19 cellular contexts compared by ENCODE assay signal in genomic region chr18:47876813-47877212, GRCh38. TPM values are rescaled to one million over a fixed set of nuclear protein-coding genes. Genes with fewer than 3 reads are reported as not detected.
DNase-seq lines count a peak whose midpoint lies in the region; ATAC-seq, FAIRE-seq and TF ChIP-seq lines count a peak whose summit lies in the region.
"Had no signal": no experiment of that assay in that cellular context is flagged by ENCODE, and none has a peak within 500 bp of the region (broad histone marks: within the 10 kb centered on the region; RNA-seq: fewer than 3 reads in every experiment).

No MANE protein-coding gene starts in this region.

- H3K9me3 Mint-ChIP-seq in CD4-positive, alpha-beta T cell: no peaks in the 10 kb centered on the region
- peaks cover 8% of the 10 kb centered on the region for H3K9me3 Mint-ChIP-seq in mesothelial cell of epicardium
- H3K9me3 Mint-ChIP-seq in HFFc6: no peaks in the 10 kb centered on the region
- no peaks in the 10 kb centered on the region for H3K9me3 Mint-ChIP-seq in CD14-positive monocyte

- H3K27me3 Mint-ChIP-seq in CD4-positive, alpha-beta T cell: no peaks in the 10 kb centered on the region
- H3K27me3 Mint-ChIP-seq in mesothelial cell of epicardium (ENCODE audit: low read depth) (no peaks in the 10 kb centered on the region), HFFc6 (ENCODE audit: insufficient read depth) (no peaks in the 10 kb centered on the region), CD14-positive monocyte (ENCODE audit: low read depth in 3 of 3) (no peaks in the 10 kb centered on the region)
- H3K27me3 Mint-ChIP-seq: CD4-positive, CD25-positive, alpha-beta regulatory T cell had no signal

- peak; percentile 58 for FAIRE-seq in GM19239 (lab: Jason Lieb, UNC)

- no peak overlapping the region for H3K27ac ChIP-seq in CD4-positive, alpha-beta T cell (ENCODE audit: low read depth, low read length)
- H3K27ac ChIP-seq in PC-3 (ENCODE audit: low read length) (no peak overlapping the region), esophagus squamous epithelium (no peak overlapping the region)

- H3F3A ChIP-seq in PC-3 (ENCODE audit: low read length, unreplicated experiment): no peaks in the 10 kb centered on the region

- CTCF ChIA-PET in CD4-positive, alpha-beta T cell (lab: Charles Lee): interaction anchor here (1.0 to 1.1 kb wide), 3 partner anchors 42 to 121 kb away, joined by 3 to 5 read pairs (median 3); no protein-coding TSS in a partner anchor
- CTCF ChIA-PET in PC-3 (lab: Charles Lee): interaction anchor here (0.7 kb wide), 1 partner anchor 754 kb away, joined by 4 read pairs; no protein-coding TSS in a partner anchor

- BruUV-seq in PC-3 (replicated peaks; lab: Mats Ljungman, UMichigan): no TSS peak

- H3K4me1 ChIP-seq in PC-3 (ENCODE audit: insufficient read depth, low read length) (peaks cover 14% of the 10 kb centered on the region), esophagus squamous epithelium (peaks cover 0 to 8% (median 0%) of the 10 kb centered on the region in 3 donors)

- POLR2A ChIA-PET in CD4-positive, alpha-beta T cell (lab: Charles Lee): interaction anchor here (2.5 kb wide), 1 partner anchor 54 kb away, joined by 9 read pairs; the partner anchor contains the start of gene SMAD2
- POLR2A ChIA-PET in PC-3 (lab: Charles Lee; ENCODE audit: unreplicated experiment): no interaction called here

- no peak for ATAC-seq in CD4-positive, alpha-beta T cell (ENCODE audit: poor library complexity)
- ATAC-seq in PC-3 (peak; percentile 37; the same call in 1 of the 2 replicates), HG03469 (IDR thresholded peaks at IDR 0.05; ENCODE audit: unreplicated experiment) (no peak)

- no peak overlapping the region for H2AFZ ChIP-seq in PC-3 (ENCODE audit: low read length)

- TF ChIP-seq POLR2A in esophagus squamous epithelium (IDR thresholded peaks at IDR 0.05): no peak

- no peak overlapping the region for H3K9ac ChIP-seq in PC-3 (ENCODE audit: low read length)

- no peak for DNase-seq in CD4-positive, alpha-beta T cell
- DNase-seq in GM19239 (ENCODE audit: insufficient read length, low spot score): no peak
- DNase-seq in PC-3: no peak
- no peak for DNase-seq in mesothelial cell of epicardium (ENCODE audit: low spot score in 2 of 2, unreplicated experiment in 2 of 2)
- no peak for DNase-seq in esophagus squamous epithelium (lab: John Stamatoyannopoulos, UW)
- no peak for DNase-seq in HFFc6
- no peak for DNase-seq in CD14-positive monocyte (ENCODE audit: low spot score)
- DNase-seq: AML-193; DND-41; GF-D8; GOT3; NCI-H1048; NCI-H2107; NCI-H226; NCI-H526 treated with DMSO at 0.1 percent for 48 hours; NK-92 treated with Interleukin-12 subunit alpha and Interleukin-12 subunit beta, amount 100 ng/mL, for 24 hours had no signal

- no peak for TF ChIP-seq CTCF in CD4-positive, alpha-beta T cell (IDR thresholded peaks at IDR 0.05)
- TF ChIP-seq CTCF in PC-3 (conservative IDR thresholded peaks at IDR 0.05; ENCODE audit: low read depth, low read length): no peak
- no peak for TF ChIP-seq CTCF in mesothelial cell of epicardium (IDR thresholded peaks at IDR 0.05; ENCODE audit: unreplicated experiment)
- TF ChIP-seq CTCF in esophagus squamous epithelium (IDR thresholded peaks at IDR 0.05): no peak
- TF ChIP-seq CTCF in HFFc6 (IDR thresholded peaks at IDR 0.05): no peak; the same call in 1 of the 2 replicates
- no peak for TF ChIP-seq CTCF in CD14-positive monocyte (IDR thresholded peaks at IDR 0.05)

- H3K36me3 ChIP-seq in PC-3 (ENCODE audit: low read depth, low read length) (no peaks in the 10 kb centered on the region), esophagus squamous epithelium (peaks cover 0 to 33% (median 0%) of the 10 kb centered on the region in 3 donors)

- no peaks in the 10 kb centered on the region for H3K9me3 ChIP-seq in CD4-positive, alpha-beta T cell (ENCODE audit: control insufficient read depth, low read length)
- H3K9me3 ChIP-seq in PC-3 (ENCODE audit: low read length): no peaks in the 10 kb centered on the region
- H3K9me3 ChIP-seq in esophagus squamous epithelium: no peaks in the 10 kb centered on the region
- H3K9me3 ChIP-seq: SJSA1 had no signal

- H3K36me3 Mint-ChIP-seq in CD4-positive, alpha-beta T cell (ENCODE audit: low read depth): peaks cover 52% of the 10 kb centered on the region
- H3K36me3 Mint-ChIP-seq in mesothelial cell of epicardium (peaks cover 17% of the 10 kb centered on the region), HFFc6 (ENCODE audit: low read depth) (peaks cover 19% of the 10 kb centered on the region; the same call in 1 of the 2 replicates), CD14-positive monocyte (peaks cover 29 to 49% of the 10 kb centered on the region in 2 donors)

- no peaks in the 10 kb centered on the region for H4K20me1 ChIP-seq in PC-3 (ENCODE audit: low read length)

- no peak overlapping the region for H3K4me2 ChIP-seq in PC-3 (ENCODE audit: low read length)

- H3K4me3 ChIP-seq in PC-3 (ENCODE audit: low read length) (no peak overlapping the region), esophagus squamous epithelium (no peak overlapping the region)
- H3K4me3 ChIP-seq: SJSA1 had no signal

- WGBS in esophagus squamous epithelium, 2 donors: 93 to 96% methylated on average over 2 of the region's 2 CpGs

- H3K27ac Mint-ChIP-seq in CD4-positive, alpha-beta T cell: peak overlapping the region; percentile 54
- H3K27ac Mint-ChIP-seq in mesothelial cell of epicardium (peak overlapping the region; percentile 53), HFFc6 (no peak overlapping the region), CD14-positive monocyte (no peak overlapping the region)
- H3K27ac Mint-ChIP-seq: CD4-positive, CD25-positive, alpha-beta regulatory T cell had no signal

- peaks cover 72% of the 10 kb centered on the region for H3K4me1 Mint-ChIP-seq in CD4-positive, alpha-beta T cell (ENCODE audit: low read depth)
- peaks cover 32% of the 10 kb centered on the region for H3K4me1 Mint-ChIP-seq in mesothelial cell of epicardium
- H3K4me1 Mint-ChIP-seq in HFFc6 (ENCODE audit: low read depth): peaks cover 29% of the 10 kb centered on the region
- H3K4me1 Mint-ChIP-seq in CD14-positive monocyte: peaks cover 6% of the 10 kb centered on the region

- no peaks in the 10 kb centered on the region for H3K27me3 ChIP-seq in CD4-positive, alpha-beta T cell (ENCODE audit: control insufficient read depth, insufficient read depth, low read length)
- H3K27me3 ChIP-seq in PC-3 (ENCODE audit: low read length) (no peaks in the 10 kb centered on the region), esophagus squamous epithelium (no peaks in the 10 kb centered on the region)
- H3K27me3 ChIP-seq: SJSA1 had no signal

- H3K4me3 Mint-ChIP-seq in CD4-positive, alpha-beta T cell: no peak overlapping the region
- no peak overlapping the region for H3K4me3 Mint-ChIP-seq in mesothelial cell of epicardium
- H3K4me3 Mint-ChIP-seq in HFFc6: no peak overlapping the region
- no peak overlapping the region for H3K4me3 Mint-ChIP-seq in CD14-positive monocyte
- H3K4me3 Mint-ChIP-seq: CD4-positive, CD25-positive, alpha-beta regulatory T cell had no signal

- H3K9me2 ChIP-seq in PC-3 (replicated peaks; ENCODE audit: low read length): no peaks in the 10 kb centered on the region

- peaks cover 6% of the 10 kb centered on the region for H3K79me2 ChIP-seq in PC-3 (ENCODE audit: low read length)

- intact Hi-C loops in CD4-positive, alpha-beta T cell (cut with DNase I, micrococcal nuclease): loop anchor here in 1 of 2 experiments (2.0 to 10.0 kb wide), 2 partner anchors 118 to 146 kb away; no protein-coding TSS in a partner anchor
- intact Hi-C loops in PC-3 (cut with micrococcal nuclease) (no loop called here), esophagus squamous epithelium (cut with DNase I) (no loop called here), CD14-positive monocyte (cut with micrococcal nuclease) (no loop called here)

RNA-seq across cellular contexts. Expression of gene SMAD2, which starts 53.6 kb away (rescaled TPM):
- 10 to 100 TPM; 80.4 to 83.0 TPM for total RNA-seq in CD4-positive, alpha-beta T cell
- total RNA-seq in PC-3 (2014; rRNA removed) (25.5 and 30.3 TPM in 2 replicates), mesothelial cell of epicardium (161 to 164 TPM (median 164 TPM) in 3 replicates), esophagus squamous epithelium (10 to 100 TPM; 38.1 to 67.7 (median 42.4) TPM)
- 100 to 1,000 TPM in 5 of 6 experiments, 10 to 100 TPM in 1; 99.3 to 116 (median 108) TPM for total RNA-seq in HFFc6 (2021; fragmentation: NEBNext Ultra II Directional; extraction: Animal tissue kit (Norgen Biotek cat#: 25700))
- 10 to 100 TPM; 70.6 to 72.6 TPM for polyA plus RNA-seq in CD14-positive monocyte

Comparison
In these comparisons a context has a peak if more than half of its experiments do, and no peak if none do; other contexts are left out.
1. H3K27ac Mint-ChIP-seq: peak in CD4-positive, alpha-beta T cell (single experiment) and mesothelial cell of epicardium (single experiment); none in HFFc6 (single experiment) and CD14-positive monocyte (0 of 7).